In genomic region chr9:123678878-123679329, GRCh38 we compare ENCODE assay signal across 12 cellular contexts.
DNase-seq lines count a peak whose midpoint lies in the region; ATAC-seq and TF ChIP-seq lines count a peak whose summit lies in the region.
"Had no signal": no experiment of that assay in that cellular context is flagged by ENCODE, and none has a peak within 500 bp of the region (broad histone marks: within the 10 kb centered on the region; RNA-seq: fewer than 3 reads in every experiment).

No MANE protein-coding gene starts in this region.

- peaks cover 9% of the 10 kb centered on the region for H3K79me2 ChIP-seq in MM.1S (ENCODE audit: low read length)

- no peaks in the 10 kb centered on the region for H3K9me2 ChIP-seq in MM.1S (replicated peaks; ENCODE audit: insufficient read depth, low read length)

- H3K4me3 ChIP-seq in MM.1S (ENCODE audit: low read length) (peak overlapping the region; percentile 13; the same call in 1 of the 2 replicates), choroid plexus epithelial cell (ENCODE audit: low read depth, low read length) (no peak overlapping the region), rectal smooth muscle tissue (ENCODE audit: low read length) (peak overlapping the region; percentile 18), gastroesophageal sphincter (no peak overlapping the region)
- H3K4me3 ChIP-seq: GM23248 had no signal

- H3K9ac ChIP-seq in MM.1S (ENCODE audit: low read length) (peak overlapping the region; percentile 33), rectal smooth muscle tissue (ENCODE audit: low read length) (no peak overlapping the region)
- H3K9ac ChIP-seq: GM23248 had no signal

- TF ChIP-seq CTCF in MM.1S (IDR thresholded peaks at IDR 0.05; ENCODE audit: low read length) (no peak), choroid plexus epithelial cell (conservative IDR thresholded peaks at IDR 0.05; ENCODE audit: low read depth, low read length) (no peak), gastroesophageal sphincter (IDR thresholded peaks at IDR 0.05) (no peak)

- no peak for TF ChIP-seq EP300 in gastroesophageal sphincter (IDR thresholded peaks at IDR 0.05)

- peaks cover 16% of the 10 kb centered on the region for H3F3A ChIP-seq in MM.1S (ENCODE audit: insufficient read depth, low read length)

- no peaks in the 10 kb centered on the region for H3K27me3 ChIP-seq in MM.1S (replicated peaks; ENCODE audit: insufficient read depth, low read length)
- H3K27me3 ChIP-seq in rectal smooth muscle tissue (ENCODE audit: control insufficient read depth, insufficient read depth, low read length) = no peaks in the 10 kb centered on the region
- H3K27me3 ChIP-seq in gastroesophageal sphincter = no peaks in the 10 kb centered on the region

- TF ChIP-seq POLR2A in gastroesophageal sphincter (IDR thresholded peaks at IDR 0.05) (no peak), GM18505 (IDR thresholded peaks at IDR 0.05; ENCODE audit: borderline replicate concordance, extremely low read depth, insufficient read depth, insufficient read length) (no peak)

- peak overlapping the region; percentile 71 for H3K4me2 ChIP-seq in MM.1S (ENCODE audit: low read depth, low read length)

- H3K27ac ChIP-seq in MM.1S (ENCODE audit: low read length) (peak overlapping the region; percentile 84), rectal smooth muscle tissue (ENCODE audit: low read depth, low read length) (no peak overlapping the region), gastroesophageal sphincter (no peak overlapping the region)
- H3K27ac ChIP-seq: GM23248 had no signal

- WGBS in gastroesophageal sphincter (ENCODE audit: low coverage in 1 of 2), 2 donors = 7 to 41% methylated on average over 5 of the region's 5 CpGs

- H3K9me3 ChIP-seq in MM.1S (replicated peaks; ENCODE audit: insufficient read depth, low read length) (no peaks in the 10 kb centered on the region), gastroesophageal sphincter (no peaks in the 10 kb centered on the region)

- DNase-seq in ELR (ENCODE audit: low read depth) (peak; percentile 4), MM.1S (no peak), choroid plexus epithelial cell (ENCODE audit: low read depth) (peak; percentile 40)
- DNase-seq in activated T-cell treated with anti-CD3 and anti-CD28 coated beads, Interleukin-2, amount 50 U/mL, for 1 hour = no peak
- DNase-seq: activated T-cell treated with anti-CD3 and anti-CD28 coated beads, Interleukin-2, amount 50 U/mL, for 72 hours; Calu3; endodermal cell; GM23248; kidney glomerular epithelial cell had no signal

- H3K4me1 ChIP-seq in MM.1S (ENCODE audit: low read length) = peaks cover 29% of the 10 kb centered on the region
- H3K4me1 ChIP-seq in rectal smooth muscle tissue (ENCODE audit: control insufficient read depth, insufficient read depth, low read length) = no peaks in the 10 kb centered on the region
- peaks cover 0 to 17% (median 0%) of the 10 kb centered on the region in 3 donors for H3K4me1 ChIP-seq in gastroesophageal sphincter

- no peak for ATAC-seq in gastroesophageal sphincter
- no peak for ATAC-seq in GM18505 (IDR thresholded peaks at IDR 0.05; ENCODE audit: unreplicated experiment)

- H3K36me3 ChIP-seq in MM.1S (replicated peaks; ENCODE audit: insufficient read depth, low read length) (no peaks in the 10 kb centered on the region), rectal smooth muscle tissue (ENCODE audit: control insufficient read depth, insufficient read depth, low read length) (no peaks in the 10 kb centered on the region), gastroesophageal sphincter (peaks cover 0 to 5% of the 10 kb centered on the region in 2 donors)

- H4K20me1 ChIP-seq in MM.1S (ENCODE audit: insufficient read depth, low read length) = no peaks in the 10 kb centered on the region

- peak overlapping the region; percentile 10; the same call in 1 of the 2 replicates for H2AFZ ChIP-seq in MM.1S (ENCODE audit: low read length)
- H2AFZ ChIP-seq: GM23248 had no signal

Comparison
In these comparisons a context has a peak if more than half of its experiments do, and no peak if none do; other contexts are left out.
1. DNase-seq: peak in ELR (single experiment) and choroid plexus epithelial cell (single experiment); none in MM.1S (single experiment) and activated T-cell treated with anti-CD3 and anti-CD28 coated beads, Interleukin-2, amount 50 U/mL, for 1 hour (single experiment).
2. H3K4me3 ChIP-seq: peak in MM.1S (single experiment) and rectal smooth muscle tissue (single experiment); none in choroid plexus epithelial cell (single experiment) and gastroesophageal sphincter (0 of 2).